31 cellular contexts compared by ENCODE assay signal in genomic region chr7:10211861-10212260, GRCh38.
"Had no signal": no experiment of that assay in that cellular context is flagged by ENCODE, and none has a peak within 500 bp of the region (broad histone marks: within the 10 kb centered on the region; RNA-seq: fewer than 3 reads in every experiment).

No MANE protein-coding gene starts in this region.

- H3K9me3 Mint-ChIP-seq: activated T-helper 1 cell treated with anti-CD3 and anti-CD28 coated beads, Interleukin-12 subunit alpha, Interleukin-12 subunit beta, Interleukin-2, Interleukin-4 antibody, amounts not matched to agents 30 ng/mL and 10 ng/mL and 1 ng/mL, durations not matched to agents 14 hours and 24 hours and 36 hours had no signal

- DNase-seq: activated B cell treated with CpG ODN at 0.5 μM for 24 hours; activated CD4-positive, alpha-beta T cell treated with anti-CD3 and anti-CD28 coated beads for 48 hours; activated CD4-positive, alpha-beta T cell treated with anti-CD3 and anti-CD28 coated beads, Interleukin-2, amount 50 U/mL, for 1 hour; activated CD4-positive, alpha-beta T cell treated with anti-CD3 and anti-CD28 coated beads, Interleukin-2, amount 50 U/mL, for 48 hours; activated CD8-positive, alpha-beta memory T cell treated with anti-CD3 and anti-CD28 coated beads, Interleukin-2, amount 10 ng/mL, durations not matched to agents 7 days and 5 days; activated CD8-positive, alpha-beta memory T cell treated with anti-CD3 and anti-CD28 coated beads, Interleukin-2, amount 50 U/mL, for 4 hours; activated CD8-positive, alpha-beta T cell treated with anti-CD3 and anti-CD28 coated beads, Interleukin-2, amount 10 ng/mL, durations not matched to agents 7 days and 5 days; activated effector memory CD4-positive, alpha-beta T cell treated with anti-CD3 and anti-CD28 coated beads, Interleukin-2, amount 50 U/mL, for 16 hours; activated naive CD4-positive, alpha-beta T cell treated with anti-CD3 and anti-CD28 coated beads for 36 hours; activated naive CD8-positive, alpha-beta T cell treated with anti-CD3 and anti-CD28 coated beads for 36 hours; activated naive CD8-positive, alpha-beta T cell treated with anti-CD3 and anti-CD28 coated beads, Interleukin-2, amount 50 U/mL, for 24 hours; activated T-cell treated with anti-CD3 and anti-CD28 coated beads, Interleukin-2, amount 50 U/mL, for 1 hour; activated T-cell treated with anti-CD3 and anti-CD28 coated beads, Interleukin-2, amount 50 U/mL, for 48 hours; adrenal gland; amygdala; aorta; body of pancreas; caudate nucleus; cortex of kidney; dermis blood vessel endothelial cell; effector CD4-positive, alpha-beta T cell; effector memory CD8-positive, alpha-beta T cell; esophagus squamous epithelium; foreskin melanocyte; T-helper 2 cell had no signal

- H3K36me3 ChIP-seq: adrenal gland, esophagus squamous epithelium, gastroesophageal sphincter had no signal

- H3K4me1 Mint-ChIP-seq: activated B cell treated with CpG ODN at 0.5 μM for 24 hours; activated CD8-positive, alpha-beta memory T cell treated with anti-CD3 and anti-CD28 coated beads, Interleukin-2, amount 10 ng/mL, durations not matched to agents 7 days and 5 days; activated naive CD4-positive, alpha-beta T cell treated with anti-CD3 and anti-CD28 coated beads, Interleukin-2, amount 50 U/mL, for 24 hours; activated naive CD8-positive, alpha-beta T cell treated with anti-CD3 and anti-CD28 coated beads for 36 hours; activated naive CD8-positive, alpha-beta T cell treated with anti-CD3 and anti-CD28 coated beads, Interleukin-2, amount 50 U/mL, for 24 hours had no signal

- H3K4me3 Mint-ChIP-seq: activated B cell treated with CpG ODN at 0.5 μM for 24 hours; activated CD8-positive, alpha-beta memory T cell treated with anti-CD3 and anti-CD28 coated beads, Interleukin-2, amount 10 ng/mL, durations not matched to agents 7 days and 5 days; activated CD8-positive, alpha-beta T cell treated with anti-CD3 and anti-CD28 coated beads, Interleukin-2, amount 10 ng/mL, durations not matched to agents 7 days and 5 days; activated naive CD4-positive, alpha-beta T cell treated with anti-CD3 and anti-CD28 coated beads for 36 hours; activated naive CD4-positive, alpha-beta T cell treated with anti-CD3 and anti-CD28 coated beads, Interleukin-2, amount 50 U/mL, for 24 hours; activated naive CD8-positive, alpha-beta T cell treated with anti-CD3 and anti-CD28 coated beads for 36 hours; activated naive CD8-positive, alpha-beta T cell treated with anti-CD3 and anti-CD28 coated beads, Interleukin-2, amount 50 U/mL, for 24 hours; activated T-helper 1 cell treated with anti-CD3 and anti-CD28 coated beads, Interleukin-12 subunit alpha, Interleukin-12 subunit beta, Interleukin-2, Interleukin-4 antibody, amounts not matched to agents 30 ng/mL and 10 ng/mL and 1 ng/mL, durations not matched to agents 14 hours and 24 hours and 36 hours; effector memory CD8-positive, alpha-beta T cell had no signal

- H3K4me3 ChIP-seq: adrenal gland, body of pancreas, esophagus squamous epithelium, gastroesophageal sphincter had no signal

- H3K4me1 ChIP-seq: adrenal gland, body of pancreas, esophagus squamous epithelium had no signal

- H3K27ac ChIP-seq: adrenal gland, body of pancreas, epithelial cell of prostate, esophagus squamous epithelium, gastroesophageal sphincter, VCaP had no signal

- H3K36me3 Mint-ChIP-seq: activated CD8-positive, alpha-beta memory T cell treated with anti-CD3 and anti-CD28 coated beads, Interleukin-2, amount 10 ng/mL, durations not matched to agents 7 days and 5 days; activated naive CD4-positive, alpha-beta T cell treated with anti-CD3 and anti-CD28 coated beads, Interleukin-2, amount 50 U/mL, for 24 hours; activated naive CD8-positive, alpha-beta T cell treated with anti-CD3 and anti-CD28 coated beads for 36 hours had no signal

- H3K27ac Mint-ChIP-seq: activated B cell treated with CpG ODN at 0.5 μM for 24 hours; activated CD8-positive, alpha-beta memory T cell treated with anti-CD3 and anti-CD28 coated beads, Interleukin-2, amount 10 ng/mL, durations not matched to agents 7 days and 5 days; activated CD8-positive, alpha-beta T cell treated with anti-CD3 and anti-CD28 coated beads, Interleukin-2, amount 10 ng/mL, durations not matched to agents 7 days and 5 days; activated naive CD4-positive, alpha-beta T cell treated with anti-CD3 and anti-CD28 coated beads for 36 hours; activated naive CD4-positive, alpha-beta T cell treated with anti-CD3 and anti-CD28 coated beads, Interleukin-2, amount 50 U/mL, for 24 hours; activated naive CD8-positive, alpha-beta T cell treated with anti-CD3 and anti-CD28 coated beads for 36 hours; activated naive CD8-positive, alpha-beta T cell treated with anti-CD3 and anti-CD28 coated beads, Interleukin-2, amount 50 U/mL, for 24 hours; activated T-helper 1 cell treated with anti-CD3 and anti-CD28 coated beads, Interleukin-12 subunit alpha, Interleukin-12 subunit beta, Interleukin-2, Interleukin-4 antibody, amounts not matched to agents 30 ng/mL and 10 ng/mL and 1 ng/mL, durations not matched to agents 14 hours and 24 hours and 36 hours; activated T-helper 2 cell treated with anti-CD3 and anti-CD28 coated beads, Interferon-gamma antibody, Interleukin-2, Interleukin-4, amounts not matched to agents 10 μg/mL and 5 μg/mL and 100 μg/mL, durations not matched to agents 14 hours and 24 hours and 36 hours; effector memory CD8-positive, alpha-beta T cell had no signal

- H3K27me3 Mint-ChIP-seq: activated B cell treated with CpG ODN at 0.5 μM for 24 hours; activated CD8-positive, alpha-beta memory T cell treated with anti-CD3 and anti-CD28 coated beads, Interleukin-2, amount 10 ng/mL, durations not matched to agents 7 days and 5 days; activated naive CD4-positive, alpha-beta T cell treated with anti-CD3 and anti-CD28 coated beads, Interleukin-2, amount 50 U/mL, for 24 hours; activated naive CD8-positive, alpha-beta T cell treated with anti-CD3 and anti-CD28 coated beads for 36 hours; activated naive CD8-positive, alpha-beta T cell treated with anti-CD3 and anti-CD28 coated beads, Interleukin-2, amount 50 U/mL, for 24 hours; effector memory CD8-positive, alpha-beta T cell had no signal

- H3K27me3 ChIP-seq: adrenal gland, body of pancreas, esophagus squamous epithelium, gastroesophageal sphincter had no signal

- H3K9me3 ChIP-seq: adrenal gland, esophagus squamous epithelium had no signal
